33 cellular contexts compared by ENCODE assay signal in genomic region chr2:34787341-34787740, GRCh38.
"Had no signal": no experiment of that assay in that cellular context is flagged by ENCODE, and none has a peak within 500 bp of the region (broad histone marks: within the 10 kb centered on the region; RNA-seq: fewer than 3 reads in every experiment).

No MANE protein-coding gene starts in this region.

- H3K4me1 Mint-ChIP-seq: activated B cell treated with CpG ODN at 0.5 μM for 24 hours; activated naive CD4-positive, alpha-beta T cell treated with anti-CD3 and anti-CD28 coated beads, Interleukin-2, amount 50 U/mL, for 24 hours; activated naive CD8-positive, alpha-beta T cell treated with anti-CD3 and anti-CD28 coated beads for 36 hours; activated naive CD8-positive, alpha-beta T cell treated with anti-CD3 and anti-CD28 coated beads, Interleukin-2, amount 50 U/mL, for 24 hours; T-helper 17 cell had no signal

- H3K9me3 Mint-ChIP-seq: activated B cell treated with CpG ODN at 0.5 μM for 24 hours; activated CD8-positive, alpha-beta T cell treated with anti-CD3 and anti-CD28 coated beads for 36 hours had no signal

- FAIRE-seq: frontal cortex had no signal

- H3K36me3 Mint-ChIP-seq: activated naive CD4-positive, alpha-beta T cell treated with anti-CD3 and anti-CD28 coated beads, Interleukin-2, amount 50 U/mL, for 24 hours; activated naive CD8-positive, alpha-beta T cell treated with anti-CD3 and anti-CD28 coated beads for 36 hours had no signal

- ATAC-seq: activated CD4-positive, CD25-positive, alpha-beta regulatory T cell treated with anti-CD3 and anti-CD28 coated beads, Interleukin-2, amount 50 U/mL, for 24 hours; activated CD8-positive, alpha-beta T cell treated with anti-CD3 and anti-CD28 coated beads for 36 hours; activated naive CD8-positive, alpha-beta T cell treated with anti-CD3 and anti-CD28 coated beads, Interleukin-2, amount 50 U/mL, for 24 hours; activated T-cell treated with anti-CD3 and anti-CD28 coated beads, Interleukin-2, amount 50 U/mL, for 4 hours; body of pancreas; T-helper 17 cell had no signal

- H3K4me3 Mint-ChIP-seq: activated B cell treated with CpG ODN at 0.5 μM for 24 hours; activated CD8-positive, alpha-beta T cell treated with anti-CD3 and anti-CD28 coated beads for 36 hours; activated naive CD4-positive, alpha-beta T cell treated with anti-CD3 and anti-CD28 coated beads for 36 hours; activated naive CD4-positive, alpha-beta T cell treated with anti-CD3 and anti-CD28 coated beads, Interleukin-2, amount 50 U/mL, for 24 hours; activated naive CD8-positive, alpha-beta T cell treated with anti-CD3 and anti-CD28 coated beads for 36 hours; activated naive CD8-positive, alpha-beta T cell treated with anti-CD3 and anti-CD28 coated beads, Interleukin-2, amount 50 U/mL, for 24 hours; activated T-cell treated with anti-CD3 and anti-CD28 coated beads, Interleukin-2, amount 50 U/mL, for 4 hours; activated T-helper 1 cell treated with anti-CD3 and anti-CD28 coated beads, Interleukin-12 subunit alpha, Interleukin-12 subunit beta, Interleukin-2, Interleukin-4 antibody, amounts not matched to agents 30 ng/mL and 10 ng/mL and 1 ng/mL, durations not matched to agents 14 hours and 24 hours and 36 hours; endodermal cell; T-helper 17 cell; T-helper 2 cell treated with Interferon-gamma antibody and Interleukin-4, amounts not matched to agents 5 μg/mL and 100 μg/mL, for 36 hours had no signal

- H3K27ac Mint-ChIP-seq: activated B cell treated with CpG ODN at 0.5 μM for 24 hours; activated CD8-positive, alpha-beta T cell treated with anti-CD3 and anti-CD28 coated beads for 36 hours; activated naive CD4-positive, alpha-beta T cell treated with anti-CD3 and anti-CD28 coated beads for 36 hours; activated naive CD4-positive, alpha-beta T cell treated with anti-CD3 and anti-CD28 coated beads, Interleukin-2, amount 50 U/mL, for 24 hours; activated naive CD8-positive, alpha-beta T cell treated with anti-CD3 and anti-CD28 coated beads for 36 hours; activated naive CD8-positive, alpha-beta T cell treated with anti-CD3 and anti-CD28 coated beads, Interleukin-2, amount 50 U/mL, for 24 hours; activated T-helper 1 cell treated with anti-CD3 and anti-CD28 coated beads, Interleukin-12 subunit alpha, Interleukin-12 subunit beta, Interleukin-2, Interleukin-4 antibody, amounts not matched to agents 30 ng/mL and 10 ng/mL and 1 ng/mL, durations not matched to agents 14 hours and 24 hours and 36 hours; activated T-helper 2 cell treated with anti-CD3 and anti-CD28 coated beads, Interferon-gamma antibody, Interleukin-2, Interleukin-4, amounts not matched to agents 10 μg/mL and 5 μg/mL and 100 μg/mL, durations not matched to agents 14 hours and 24 hours and 36 hours; endodermal cell; T-helper 17 cell; T-helper 2 cell treated with Interferon-gamma antibody and Interleukin-4, amounts not matched to agents 5 μg/mL and 100 μg/mL, for 36 hours had no signal

- H3K4me3 ChIP-seq: adrenal gland, body of pancreas, cardiac muscle cell, colonic mucosa, esophagus squamous epithelium had no signal

- H3K27me3 ChIP-seq: adrenal gland, body of pancreas, cardiac muscle cell, colonic mucosa, esophagus squamous epithelium had no signal

- H3K27ac ChIP-seq: adrenal gland, body of pancreas, cardiac muscle cell, colonic mucosa, esophagus squamous epithelium, WERI-Rb-1 had no signal

- H3K36me3 ChIP-seq: adrenal gland, cardiac muscle cell, colonic mucosa, esophagus squamous epithelium, WERI-Rb-1 had no signal

- H3K9me3 ChIP-seq: adrenal gland, body of pancreas, colonic mucosa, esophagus squamous epithelium had no signal

- H3K27me3 Mint-ChIP-seq: activated B cell treated with CpG ODN at 0.5 μM for 24 hours; activated CD8-positive, alpha-beta T cell treated with anti-CD3 and anti-CD28 coated beads for 36 hours; activated naive CD4-positive, alpha-beta T cell treated with anti-CD3 and anti-CD28 coated beads, Interleukin-2, amount 50 U/mL, for 24 hours; activated naive CD8-positive, alpha-beta T cell treated with anti-CD3 and anti-CD28 coated beads for 36 hours; activated naive CD8-positive, alpha-beta T cell treated with anti-CD3 and anti-CD28 coated beads, Interleukin-2, amount 50 U/mL, for 24 hours; T-helper 17 cell had no signal

- H3K4me1 ChIP-seq: adrenal gland, body of pancreas, colonic mucosa, esophagus squamous epithelium had no signal

- DNase-seq: activated B cell treated with CpG ODN at 0.5 μM for 24 hours; activated CD4-positive, alpha-beta T cell treated with anti-CD3 and anti-CD28 coated beads for 48 hours; activated CD4-positive, alpha-beta T cell treated with anti-CD3 and anti-CD28 coated beads, Interleukin-2, amount 50 U/mL, for 1 hour; activated CD4-positive, alpha-beta T cell treated with anti-CD3 and anti-CD28 coated beads, Interleukin-2, amount 50 U/mL, for 48 hours; activated CD8-positive, alpha-beta memory T cell treated with anti-CD3 and anti-CD28 coated beads for 24 hours; activated CD8-positive, alpha-beta T cell treated with anti-CD3 and anti-CD28 coated beads for 36 hours; activated effector memory CD4-positive, alpha-beta T cell treated with anti-CD3 and anti-CD28 coated beads, Interleukin-2, amount 50 U/mL, for 16 hours; activated naive CD4-positive, alpha-beta T cell treated with anti-CD3 and anti-CD28 coated beads for 36 hours; activated naive CD8-positive, alpha-beta T cell treated with anti-CD3 and anti-CD28 coated beads for 36 hours; activated naive CD8-positive, alpha-beta T cell treated with anti-CD3 and anti-CD28 coated beads, Interleukin-2, amount 50 U/mL, for 24 hours; activated T-cell treated with anti-CD3 and anti-CD28 coated beads, Interleukin-2, amount 50 U/mL, for 4 hours; adrenal gland; amygdala; aorta; body of pancreas; central memory CD4-positive, alpha-beta T cell; cerebellar nuclear complex; colonic mucosa; effector memory CD4-positive, alpha-beta T cell; endodermal cell; esophagus squamous epithelium; head of caudate nucleus; T-helper 1 cell; T-helper 17 cell; T1000; WERI-Rb-1 had no signal
